Comparison of ENCODE assay signal across 8 cellular contexts in the genomic region with DNA sequence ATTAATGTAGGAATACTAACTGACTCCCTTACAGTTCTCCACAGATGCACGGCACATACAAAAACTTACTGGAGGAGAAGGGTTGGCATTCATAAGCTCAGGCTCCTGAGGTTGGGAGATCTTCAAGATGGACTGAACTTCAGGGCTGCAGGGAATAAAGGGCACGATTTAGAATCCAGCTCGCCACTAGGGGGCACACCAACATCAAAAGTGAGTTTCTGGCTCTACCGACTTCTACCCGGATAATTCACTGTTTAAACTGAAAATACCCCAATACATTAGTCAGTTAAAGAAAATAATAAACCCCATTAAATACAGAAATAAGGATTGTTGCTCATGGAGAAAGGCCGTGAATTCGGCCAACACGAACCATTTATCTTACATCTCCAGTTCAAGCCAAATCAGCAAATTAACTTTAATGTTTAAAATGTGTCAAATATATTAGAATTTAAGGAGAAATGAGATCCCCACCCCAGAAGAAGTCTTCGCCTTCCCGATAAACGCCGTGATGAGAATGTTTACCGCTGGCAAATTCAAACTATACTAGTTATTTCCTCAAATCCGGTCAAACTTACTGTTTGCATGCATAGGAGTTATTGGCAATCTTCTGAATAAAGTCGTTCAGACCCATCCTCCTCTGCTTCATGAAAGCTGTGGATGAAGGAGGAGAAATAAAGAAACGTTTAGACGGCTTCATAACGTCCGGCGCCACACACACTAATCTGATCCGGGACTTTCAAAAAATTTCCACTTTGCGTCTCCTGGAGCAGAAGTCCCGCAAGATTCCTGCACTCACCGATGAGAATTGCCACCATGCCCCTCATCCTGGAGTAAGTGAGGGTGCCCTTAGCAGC.
DNase-seq lines count a peak whose midpoint lies in the region; ATAC-seq and TF ChIP-seq lines count a peak whose summit lies in the region.

No MANE protein-coding gene starts in this region.

- H3K36me3 ChIP-seq in heart left ventricle (peaks cover 2 to 47% (median 43%) of the 10 kb centered on the region in 9 donors), tibial nerve (peaks cover 0 to 43% (median 18%) of the 10 kb centered on the region in 3 donors)

- WGBS in adipose tissue, 3 donors, result 1% methylated on average over 24 of the region's 24 CpGs
- WGBS in heart left ventricle, 4 donors, result 0 to 1% (median 1%) methylated on average over 24 of the region's 24 CpGs
- 1% methylated on average over 24 of the region's 24 CpGs for WGBS in tibial nerve, 2 donors

- peak overlapping the region; percentile 17 for H3K27ac ChIP-seq in adipose tissue (ENCODE audit: low read depth, low read length)
- peak overlapping the region; percentile 96 to 99 (median 98) for H3K27ac ChIP-seq in heart left ventricle
- peak overlapping the region; percentile 92 to 99 (median 96) for H3K27ac ChIP-seq in tibial nerve

- H3K9me3 ChIP-seq in heart left ventricle (no peaks in the 10 kb centered on the region), tibial nerve (no peaks in the 10 kb centered on the region)

- TF ChIP-seq CTCF in heart left ventricle (IDR thresholded peaks at IDR 0.05) (peak; percentile 80 to 93 (median 90)), tibial nerve (IDR thresholded peaks at IDR 0.05) (peak; percentile 65 to 90 (median 85))

- no peaks in the 10 kb centered on the region for H3K27me3 ChIP-seq in heart left ventricle
- no peaks in the 10 kb centered on the region for H3K27me3 ChIP-seq in tibial nerve

- TF ChIP-seq POLR2A in heart left ventricle (IDR thresholded peaks at IDR 0.05) (no peak), tibial nerve (IDR thresholded peaks at IDR 0.05) (no peak)

- ATAC-seq in GM21529 (IDR thresholded peaks at IDR 0.05; ENCODE audit: unreplicated experiment), result peak; percentile 21
- ATAC-seq in heart left ventricle, result peak in 3 of 4 donors; percentile 32 to 48 (median 46)

- intact Hi-C loops in heart left ventricle (cut with DNase I), result loop anchor here (1.0 to 10.0 kb wide), 18 partner anchors 169 to 768 kb away; no protein-coding TSS in a partner anchor

- TF ChIP-seq EP300 in tibial nerve (IDR thresholded peaks at IDR 0.05), result no peak

- peaks cover 0 to 74% (median 45%) of the 10 kb centered on the region in 12 donors for H3K4me1 ChIP-seq in heart left ventricle
- peaks cover 0 to 42% (median 9%) of the 10 kb centered on the region in 4 donors for H3K4me1 ChIP-seq in tibial nerve

- H3K4me3 ChIP-seq in heart left ventricle (peak overlapping the region; percentile 72 to 96 (median 80)), tibial nerve (peak overlapping the region; percentile 49 to 96 (median 83))

- DNase-seq in AML-193 (lab: John Stamatoyannopoulos, UW), result peak; percentile 82 to 84
- peak; percentile 77 to 94 (median 85) for DNase-seq in NCI-H1417 (lab: John Stamatoyannopoulos, UW)
- DNase-seq in SW480 (ENCODE audit: low spot score), result peak; percentile 58
- peak; percentile 80 to 85 (median 83) for DNase-seq in heart left ventricle
- peak; percentile 96 for DNase-seq in pons (ENCODE audit: low spot score)
- DNase-seq in tibial nerve (ENCODE audit: low spot score in 2 of 2), result peak; percentile 84 to 96

Comparison
In these comparisons a context has a peak if more than half of its experiments do, and no peak if none do; other contexts are left out.
1. Peak in every context shown above with its lines: DNase-seq, ATAC-seq, H3K4me3 ChIP-seq and H3K27ac ChIP-seq.
2. H3K27ac ChIP-seq: peak in every context shown above with its lines; median percentile 98 in heart left ventricle; 96 in tibial nerve; 17 in adipose tissue.